Comparison of ENCODE assay signal across 8 cellular contexts in the genomic region with DNA sequence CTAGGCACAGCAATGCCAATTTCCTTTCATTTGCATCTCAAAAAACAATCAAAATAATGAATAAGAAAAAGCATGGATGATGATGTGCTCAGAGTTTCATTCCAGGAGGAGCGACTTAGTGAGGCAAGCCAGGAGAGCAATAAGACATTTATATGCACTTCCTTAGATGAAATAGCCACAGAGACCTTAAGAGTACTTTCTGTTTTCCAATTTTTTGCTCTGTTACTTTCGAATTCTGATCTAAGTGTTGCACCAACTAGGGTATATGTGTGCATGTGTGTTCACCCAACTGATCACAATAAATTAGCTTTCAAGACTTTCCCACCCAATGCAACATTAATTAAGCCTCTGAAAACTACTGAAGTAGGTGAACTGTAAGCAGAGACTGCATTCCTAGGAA. TPM values are rescaled to one million over a fixed set of nuclear protein-coding genes. Genes with fewer than 3 reads are reported as not detected.
DNase-seq lines count a peak whose midpoint lies in the region; ATAC-seq and TF ChIP-seq lines count a peak whose summit lies in the region.

No MANE protein-coding gene starts in this region.

- H3K36me3 ChIP-seq in skeletal muscle satellite cell (ENCODE audit: insufficient read depth, low read length), result peaks cover 2% of the 10 kb centered on the region

- DNase-seq in HFF-Myc (ENCODE audit: extremely low read depth, low read depth), result no peak
- DNase-seq in activated CD8-positive, alpha-beta T cell treated with anti-CD3 and anti-CD28 coated beads for 36 hours, result no peak
- no peak for DNase-seq in cerebellar cortex (ENCODE audit: low spot score)

- H3K4me3 ChIP-seq in HFF-Myc (replicated peaks; ENCODE audit: low read depth, low read length) (peak overlapping the region; percentile 54), iPS-11a (ENCODE audit: low read depth, low read length) (peak overlapping the region; percentile 50), skeletal muscle satellite cell (ENCODE audit: low read length) (peak overlapping the region; percentile 78)

- POLR2A ChIA-PET in activated CD8-positive, alpha-beta T cell treated with anti-CD3 and anti-CD28 coated beads for 36 hours (lab: Charles Lee), result interaction anchor here (1.1 kb wide), 1 partner anchor 111 kb away, joined by 4 read pairs; no protein-coding TSS in a partner anchor

- no peaks in the 10 kb centered on the region for H3K36me3 Mint-ChIP-seq in activated CD8-positive, alpha-beta T cell treated with anti-CD3 and anti-CD28 coated beads for 36 hours (ENCODE audit: low read depth)

- peak overlapping the region; percentile 86 for H3K4me2 ChIP-seq in skeletal muscle satellite cell (ENCODE audit: low read length)

- H3K27me3 Mint-ChIP-seq in activated CD8-positive, alpha-beta T cell treated with anti-CD3 and anti-CD28 coated beads for 36 hours, result peaks cover 17% of the 10 kb centered on the region

- intact Hi-C loops in activated CD8-positive, alpha-beta T cell treated with anti-CD3 and anti-CD28 coated beads for 36 hours (cut with micrococcal nuclease), result no loop called here

- no peak for TF ChIP-seq CTCF in HFF-Myc (IDR thresholded peaks at IDR 0.05; ENCODE audit: low read depth, low read length, missing control alignments)
- TF ChIP-seq CTCF in activated CD8-positive, alpha-beta T cell treated with anti-CD3 and anti-CD28 coated beads for 36 hours (IDR thresholded peaks at IDR 0.05), result no peak

- no peaks in the 10 kb centered on the region for H3K9me3 ChIP-seq in skeletal muscle satellite cell (replicated peaks; ENCODE audit: low read length)

- no peaks in the 10 kb centered on the region for H3K27me3 ChIP-seq in skeletal muscle satellite cell (ENCODE audit: control insufficient read depth, insufficient read depth, low read length)

- peaks cover 12% of the 10 kb centered on the region for H3K4me1 ChIP-seq in skeletal muscle satellite cell (ENCODE audit: control insufficient read depth, insufficient read depth, low read length)

- H3K9ac ChIP-seq in skeletal muscle satellite cell (ENCODE audit: low read depth, low read length), result peak overlapping the region; percentile 73

- no peak for ATAC-seq in activated CD8-positive, alpha-beta T cell treated with anti-CD3 and anti-CD28 coated beads for 36 hours
- ATAC-seq in GM18498 (IDR thresholded peaks at IDR 0.05; ENCODE audit: unreplicated experiment) (no peak), HG02678 (IDR thresholded peaks at IDR 0.05; ENCODE audit: unreplicated experiment) (no peak), HG02852 (IDR thresholded peaks at IDR 0.05; ENCODE audit: unreplicated experiment) (no peak)

- H3K9me3 Mint-ChIP-seq in activated CD8-positive, alpha-beta T cell treated with anti-CD3 and anti-CD28 coated beads for 36 hours, result no peaks in the 10 kb centered on the region

- CTCF ChIA-PET in activated CD8-positive, alpha-beta T cell treated with anti-CD3 and anti-CD28 coated beads for 36 hours (lab: Charles Lee), result interaction anchor here (1.1 kb wide), 1 partner anchor 20 kb away, joined by 3 read pairs; no protein-coding TSS in a partner anchor

- H3K27ac Mint-ChIP-seq in activated CD8-positive, alpha-beta T cell treated with anti-CD3 and anti-CD28 coated beads for 36 hours, result no peak overlapping the region

- peaks cover 9% of the 10 kb centered on the region for H3K4me1 Mint-ChIP-seq in activated CD8-positive, alpha-beta T cell treated with anti-CD3 and anti-CD28 coated beads for 36 hours (ENCODE audit: low read depth)

- peak overlapping the region; percentile 54 for H3K4me3 Mint-ChIP-seq in activated CD8-positive, alpha-beta T cell treated with anti-CD3 and anti-CD28 coated beads for 36 hours

RNA-seq across cellular contexts. Expression of a gene that starts 0.7 kb away (rescaled TPM):
- not detected for total RNA-seq in activated CD8-positive, alpha-beta T cell treated with anti-CD3 and anti-CD28 coated beads for 36 hours
- total RNA-seq in skeletal muscle satellite cell (2012; rRNA removed), result 8.5 and 34.2 TPM in 2 replicates
